11 cellular contexts compared by ENCODE assay signal in the genomic region with DNA sequence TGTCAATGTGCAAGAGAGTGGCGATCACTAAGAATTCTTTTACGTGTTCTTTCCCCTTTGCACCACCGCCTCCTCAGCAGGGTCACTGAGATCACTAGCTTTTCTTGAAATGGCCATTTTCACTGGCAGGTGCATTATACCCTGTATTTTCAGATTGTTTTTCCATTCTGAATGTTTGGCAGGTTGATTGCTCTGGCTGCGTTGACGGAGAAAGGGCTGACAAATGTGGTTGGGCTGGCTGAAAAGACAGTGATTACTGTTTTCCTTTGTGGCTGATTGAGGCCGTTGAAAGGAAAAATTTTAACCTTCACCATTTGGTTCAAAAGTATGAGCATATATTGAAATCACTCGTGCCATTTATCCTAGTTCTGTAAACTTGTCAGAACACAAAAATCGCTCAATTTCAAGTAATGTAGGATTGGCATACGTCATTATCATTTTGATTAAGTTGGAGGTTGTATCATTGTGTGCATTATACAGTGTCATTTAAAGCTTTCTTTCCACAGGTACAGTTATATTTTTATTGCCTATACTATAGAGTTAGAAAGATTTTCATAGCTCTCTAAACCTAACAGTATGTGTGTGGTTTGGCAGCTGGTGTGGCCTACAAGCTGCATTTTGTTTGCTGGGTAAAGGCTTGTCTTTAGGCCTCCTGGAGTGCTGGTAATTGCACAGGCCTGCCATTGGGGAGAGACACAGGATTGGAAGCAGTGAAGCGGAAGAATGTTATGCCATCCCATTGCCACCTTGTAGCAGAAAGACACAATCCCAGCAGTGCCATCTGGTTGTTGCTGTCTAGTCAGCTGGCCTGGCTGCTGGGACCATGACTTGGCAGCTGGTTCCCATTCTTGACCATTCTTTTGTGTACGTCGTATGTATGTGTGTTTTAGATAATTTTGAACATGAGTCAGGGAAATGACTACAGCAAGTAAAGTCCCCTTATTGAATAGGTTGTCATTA. TPM values are rescaled to one million over a fixed set of nuclear protein-coding genes. Genes with fewer than 3 reads are reported as not detected.
DNase-seq lines count a peak whose midpoint lies in the region; ATAC-seq, FAIRE-seq and TF ChIP-seq lines count a peak whose summit lies in the region.
"Had no signal": no experiment of that assay in that cellular context is flagged by ENCODE, and none has a peak within 500 bp of the region (broad histone marks: within the 10 kb centered on the region; RNA-seq: fewer than 3 reads in every experiment).

No MANE protein-coding gene starts in this region.

- ATAC-seq in GM18858 (IDR thresholded peaks at IDR 0.05; ENCODE audit: unreplicated experiment) = no peak
- no peak for ATAC-seq in HG03439 (IDR thresholded peaks at IDR 0.05; ENCODE audit: unreplicated experiment)

- H3K27me3 ChIP-seq in bronchial epithelial cell (ENCODE audit: control insufficient read depth, insufficient read depth, low read length) = no peaks in the 10 kb centered on the region
- H3K27me3 ChIP-seq: Peyer's patch, spleen, vagina had no signal

- TF ChIP-seq CTCF in bronchial epithelial cell (IDR thresholded peaks at IDR 0.05; ENCODE audit: insufficient read depth, low read length, severe bottlenecking) (no peak), progenitor cell of endocrine pancreas (IDR thresholded peaks at IDR 0.05; ENCODE audit: unreplicated experiment) (no peak)

- peaks cover 27% of the 10 kb centered on the region for H3K36me3 Mint-ChIP-seq in activated CD4-positive, alpha-beta memory T cell treated with anti-CD3 and anti-CD28 coated beads, Interleukin-2, amount 10 ng/mL, durations not matched to agents 7 days and 5 days (ENCODE audit: low read depth)
- peaks cover 21% of the 10 kb centered on the region for H3K36me3 Mint-ChIP-seq in progenitor cell of endocrine pancreas (ENCODE audit: insufficient read depth)

- no peaks in the 10 kb centered on the region for H3K9me3 Mint-ChIP-seq in activated CD4-positive, alpha-beta memory T cell treated with anti-CD3 and anti-CD28 coated beads, Interleukin-2, amount 10 ng/mL, durations not matched to agents 7 days and 5 days
- no peaks in the 10 kb centered on the region for H3K9me3 Mint-ChIP-seq in progenitor cell of endocrine pancreas (ENCODE audit: low read depth)

- no peak overlapping the region for H3K27ac Mint-ChIP-seq in activated CD4-positive, alpha-beta memory T cell treated with anti-CD3 and anti-CD28 coated beads, Interleukin-2, amount 10 ng/mL, durations not matched to agents 7 days and 5 days
- no peak overlapping the region for H3K27ac Mint-ChIP-seq in progenitor cell of endocrine pancreas

- DNase-seq in H4 (ENCODE audit: low spot score) (peak; percentile 68), NCI-H2171 treated with DMSO at 0.1 percent for 48 hours (lab: John Stamatoyannopoulos, UW) (peak; percentile 97), bronchial epithelial cell (ENCODE audit: low read depth) (no peak), midbrain (lab: John Stamatoyannopoulos, UW) (peak; percentile 29), progenitor cell of endocrine pancreas (ENCODE audit: low spot score, unreplicated experiment) (no peak)
- DNase-seq in activated CD4-positive, alpha-beta memory T cell treated with anti-CD3 and anti-CD28 coated beads, Interleukin-2, amount 10 ng/mL, durations not matched to agents 7 days and 5 days = no peak
- DNase-seq: Peyer's patch, spleen had no signal

- H3K4me3 ChIP-seq in bronchial epithelial cell (ENCODE audit: low read depth, low read length) = no peak overlapping the region
- H3K4me3 ChIP-seq: Peyer's patch, spleen, vagina had no signal

- CTCF ChIA-PET in activated CD4-positive, alpha-beta memory T cell treated with anti-CD3 and anti-CD28 coated beads, Interleukin-2, amount 10 ng/mL, durations not matched to agents 7 days and 5 days (lab: Charles Lee) = interaction anchor here (1.1 kb wide), 1 partner anchor 20 kb away, joined by 3 read pairs; no protein-coding TSS in a partner anchor

- POLR2A ChIA-PET in activated CD4-positive, alpha-beta memory T cell treated with anti-CD3 and anti-CD28 coated beads, Interleukin-2, amount 10 ng/mL, durations not matched to agents 7 days and 5 days (lab: Charles Lee) = no interaction called here

- H3K36me3 ChIP-seq in bronchial epithelial cell (ENCODE audit: control insufficient read depth, insufficient read depth, low read length) = peaks cover 2% of the 10 kb centered on the region

- peak; percentile 23 for FAIRE-seq in bronchial epithelial cell (lab: Jason Lieb, UNC)

- no peaks in the 10 kb centered on the region for H3K27me3 Mint-ChIP-seq in activated CD4-positive, alpha-beta memory T cell treated with anti-CD3 and anti-CD28 coated beads, Interleukin-2, amount 10 ng/mL, durations not matched to agents 7 days and 5 days
- H3K27me3 Mint-ChIP-seq in progenitor cell of endocrine pancreas = no peaks in the 10 kb centered on the region

- no peak overlapping the region for H3K4me3 Mint-ChIP-seq in activated CD4-positive, alpha-beta memory T cell treated with anti-CD3 and anti-CD28 coated beads, Interleukin-2, amount 10 ng/mL, durations not matched to agents 7 days and 5 days
- no peak overlapping the region for H3K4me3 Mint-ChIP-seq in progenitor cell of endocrine pancreas (ENCODE audit: low read depth)

- peaks cover 2% of the 10 kb centered on the region for H3K4me1 Mint-ChIP-seq in activated CD4-positive, alpha-beta memory T cell treated with anti-CD3 and anti-CD28 coated beads, Interleukin-2, amount 10 ng/mL, durations not matched to agents 7 days and 5 days
- H3K4me1 Mint-ChIP-seq in progenitor cell of endocrine pancreas (ENCODE audit: low read depth) = peaks cover 3% of the 10 kb centered on the region

RNA-seq across cellular contexts. Expression of a gene that starts 36.7 kb away (rescaled TPM):
- total RNA-seq in H4 (2014; rRNA removed; shearing (Covaris generic)) = 65.9 and 72.6 TPM in 2 replicates
- total RNA-seq in bronchial epithelial cell (95.1 and 103 TPM in 2 replicates), progenitor cell of endocrine pancreas (116 and 118 TPM in 2 replicates)
- 10 to 100 TPM; 51.5 to 55.3 TPM for total RNA-seq in activated CD4-positive, alpha-beta memory T cell treated with anti-CD3 and anti-CD28 coated beads, Interleukin-2, amount 10 ng/mL, durations not matched to agents 7 days and 5 days

Comparison
In these comparisons a context has a peak if more than half of its experiments do, and no peak if none do; other contexts are left out.
1. DNase-seq: peak in H4 (single experiment), NCI-H2171 treated with DMSO at 0.1 percent for 48 hours (single experiment) and midbrain (single experiment); none in bronchial epithelial cell (single experiment), activated CD4-positive, alpha-beta memory T cell treated with anti-CD3 and anti-CD28 coated beads, Interleukin-2, amount 10 ng/mL, durations not matched to agents 7 days and 5 days (single experiment) and progenitor cell of endocrine pancreas (single experiment).